ENCODE assay signal across 27 cellular contexts in genomic region chr3:13532085-13532484, GRCh38. TPM values are rescaled to one million over a fixed set of nuclear protein-coding genes. Genes with fewer than 3 reads are reported as not detected.
DNase-seq lines count a peak whose midpoint lies in the region; ATAC-seq and TF ChIP-seq lines count a peak whose summit lies in the region.
"Had no signal": no experiment of that assay in that cellular context is flagged by ENCODE, and none has a peak within 500 bp of the region (broad histone marks: within the 10 kb centered on the region; RNA-seq: fewer than 3 reads in every experiment).

No MANE protein-coding gene starts in this region.

- peak overlapping the region; percentile 45 to 63 (median 59) for H3K27ac ChIP-seq in esophagus muscularis mucosa (replicated peaks in 1 of 4)
- H3K27ac ChIP-seq in left ventricle myocardium inferior (replicated peaks), result peak overlapping the region; percentile 71
- no peak overlapping the region for H3K27ac ChIP-seq in osteoblast (ENCODE audit: low read depth, low read length)
- no peak overlapping the region for H3K27ac ChIP-seq in aorta (ENCODE audit: low read depth in 1 of 2, low read length in 2 of 2)
- H3K27ac ChIP-seq: ascending aorta, C4-2B, cardiac muscle cell, transverse colon, VCaP had no signal

- H3K4me2 ChIP-seq in osteoblast (ENCODE audit: insufficient read depth, low read length), result no peak overlapping the region

- H3K79me2 ChIP-seq in osteoblast (ENCODE audit: insufficient read depth, low read length), result no peaks in the 10 kb centered on the region

- H3K4me3 ChIP-seq in esophagus muscularis mucosa, result no peak overlapping the region
- no peak overlapping the region for H3K4me3 ChIP-seq in left ventricle myocardium inferior
- no peak overlapping the region for H3K4me3 ChIP-seq in osteoblast (ENCODE audit: insufficient read depth, low read length)
- H3K4me3 ChIP-seq in aorta (ENCODE audit: low read length in 2 of 2), result no peak overlapping the region
- H3K4me3 ChIP-seq: ascending aorta, cardiac muscle cell, GM12878, PC-9, transverse colon had no signal

- peaks cover 9 to 68% (median 47%) of the 10 kb centered on the region in 4 donors for H3K4me1 ChIP-seq in esophagus muscularis mucosa
- H3K4me1 ChIP-seq in left ventricle myocardium inferior, result peaks cover 16% of the 10 kb centered on the region
- peaks cover 14% of the 10 kb centered on the region for H3K4me1 ChIP-seq in osteoblast (ENCODE audit: insufficient read depth, low read length)
- no peaks in the 10 kb centered on the region for H3K4me1 ChIP-seq in aorta (ENCODE audit: control insufficient read depth in 1 of 2, insufficient read depth in 2 of 2, low read length in 2 of 2)

- intact Hi-C loops in esophagus muscularis mucosa (cut with DNase I), result no loop called here
- intact Hi-C loops in left ventricle myocardium inferior (cut with micrococcal nuclease), result no loop called here
- intact Hi-C loops in aorta (cut with DNase I), result no loop called here

- H3K36me3 ChIP-seq in esophagus muscularis mucosa (no peaks in the 10 kb centered on the region), left ventricle myocardium inferior (no peaks in the 10 kb centered on the region), osteoblast (ENCODE audit: insufficient read depth, low read length) (no peaks in the 10 kb centered on the region), aorta (ENCODE audit: control insufficient read depth in 1 of 2, insufficient read depth in 2 of 2, low read length in 1 of 2) (no peaks in the 10 kb centered on the region)
- H3K36me3 ChIP-seq: ascending aorta, cardiac muscle cell, transverse colon had no signal

- WGBS in esophagus muscularis mucosa, result 72% methylated on average over 7 of the region's 9 CpGs
- 93 to 98% methylated on average over 9 of the region's 9 CpGs for WGBS in aorta, 2 donors

- no peak overlapping the region for H2AFZ ChIP-seq in osteoblast (ENCODE audit: low read length)
- H2AFZ ChIP-seq: PC-9 had no signal

- no peak for TF ChIP-seq CTCF in esophagus muscularis mucosa (IDR thresholded peaks at IDR 0.05)
- no peak for TF ChIP-seq CTCF in left ventricle myocardium inferior (IDR thresholded peaks at IDR 0.05; ENCODE audit: borderline replicate concordance)
- TF ChIP-seq CTCF in osteoblast (IDR thresholded peaks at IDR 0.05; ENCODE audit: extremely low read depth, low read depth, low read length), result no peak

- DNase-seq in esophagus muscularis mucosa (ENCODE audit: extremely low spot score) (no peak), left ventricle myocardium inferior (peak; percentile 52), osteoblast (ENCODE audit: insufficient read length, low spot score, missing footprints) (peak; percentile 80), aorta (peak in 1 of 2 donors; percentile 60), NOMO-1 treated with DMSO at 0.1 percent for 48 hours (lab: John Stamatoyannopoulos, UW; ENCODE audit: unreplicated experiment) (no peak)
- DNase-seq in activated CD4-positive, CD25-positive, alpha-beta regulatory T cell treated with anti-CD3 and anti-CD28 coated beads, Interleukin-2, amount 50 U/mL, for 72 hours, result no peak
- no peak for DNase-seq in stimulated activated CD4-positive, alpha-beta T cell treated with anti-CD3 and anti-CD28 coated beads, Interleukin-4, amount 100 ng/mL, for 4 hours
- DNase-seq: activated CD4-positive, alpha-beta T cell treated with anti-CD3 and anti-CD28 coated beads for 48 hours; activated CD8-positive, alpha-beta memory T cell treated with anti-CD3 and anti-CD28 coated beads for 24 hours; activated effector memory CD4-positive, alpha-beta T cell treated with Interleukin-2 at 50 U/mL for 16 hours; Calu3; EL; head of caudate nucleus; NCI-H1092; NCI-H187; NCI-H2171; NCI-H510A treated with DMSO at 0.1 percent for 48 hours; PC-9; SHP77 treated with DMSO at 0.1 percent for 48 hours; small intestine; stimulated activated CD4-positive, alpha-beta T cell treated with anti-CD3 and anti-CD28 coated beads, Interleukin-1b, Interleukin-23, amount 100 ng/mL, for 48 hours; transverse colon had no signal

- peaks cover 0 to 53% (median 0%) of the 10 kb centered on the region in 4 donors for H3K27me3 ChIP-seq in esophagus muscularis mucosa
- H3K27me3 ChIP-seq in left ventricle myocardium inferior (ENCODE audit: low read depth), result peaks cover 42% of the 10 kb centered on the region
- H3K27me3 ChIP-seq in osteoblast (ENCODE audit: insufficient read depth, low read length), result peaks cover 2% of the 10 kb centered on the region
- no peaks in the 10 kb centered on the region for H3K27me3 ChIP-seq in aorta (ENCODE audit: control insufficient read depth in 1 of 2, insufficient read depth in 2 of 2, low read length in 1 of 2)
- H3K27me3 ChIP-seq: ascending aorta, cardiac muscle cell, transverse colon had no signal

- no peaks in the 10 kb centered on the region for H4K20me1 ChIP-seq in osteoblast (ENCODE audit: insufficient read depth, low read length)

- no peak for TF ChIP-seq POLR2A in esophagus muscularis mucosa (IDR thresholded peaks at IDR 0.05; ENCODE audit: low read depth)

- peak; percentile 40 for ATAC-seq in aorta (ENCODE audit: low FRiP score)
- ATAC-seq: GM12878 had no signal

- H3K9me3 ChIP-seq in esophagus muscularis mucosa (no peaks in the 10 kb centered on the region), left ventricle myocardium inferior (replicated peaks) (no peaks in the 10 kb centered on the region), osteoblast (ENCODE audit: low read depth, low read length) (no peaks in the 10 kb centered on the region), aorta (ENCODE audit: control insufficient read depth, low read length) (no peaks in the 10 kb centered on the region)
- H3K9me3 ChIP-seq: ascending aorta, transverse colon had no signal

- no peak for TF ChIP-seq EP300 in esophagus muscularis mucosa (IDR thresholded peaks at IDR 0.05)

RNA-seq across cellular contexts. Expression of gene FBLN2, which starts 16.8 kb away (rescaled TPM):
- 100 to 1,000 TPM; 130 to 244 (median 136) TPM for total RNA-seq in esophagus muscularis mucosa
- 56.7 TPM for total RNA-seq in left ventricle myocardium inferior
- total RNA-seq in osteoblast, result 46.0 and 54.6 TPM in 2 replicates
- 100 to 1,000 TPM; 117 to 494 TPM for total RNA-seq in aorta
- polyA plus RNA-seq in aorta, result 10 to 100 TPM; 16.7 to 19.9 TPM
- total RNA-seq: Calu3 had no signal

RNA-seq across cellular contexts. Expression of gene HDAC11, which starts 52.0 kb away (rescaled TPM):
- 10 to 100 TPM; 15.8 to 41.0 (median 32.2) TPM for total RNA-seq in esophagus muscularis mucosa
- 34.3 TPM for total RNA-seq in left ventricle myocardium inferior
- total RNA-seq in osteoblast, result 10.9 and 11.2 TPM in 2 replicates
- 10 to 100 TPM; 16.8 to 19.9 TPM for total RNA-seq in aorta
- 10 to 100 TPM; 18.9 to 22.2 TPM for polyA plus RNA-seq in aorta

Comparison
In these comparisons a context has a peak if more than half of its experiments do, and no peak if none do; other contexts are left out.
1. DNase-seq: peak in left ventricle myocardium inferior (single experiment) and osteoblast (single experiment); none in esophagus muscularis mucosa (single experiment), NOMO-1 treated with DMSO at 0.1 percent for 48 hours (single experiment), activated CD4-positive, CD25-positive, alpha-beta regulatory T cell treated with anti-CD3 and anti-CD28 coated beads, Interleukin-2, amount 50 U/mL, for 72 hours (single experiment) and stimulated activated CD4-positive, alpha-beta T cell treated with anti-CD3 and anti-CD28 coated beads, Interleukin-4, amount 100 ng/mL, for 4 hours (0 of 2).
2. H3K27ac ChIP-seq: peak in esophagus muscularis mucosa (4 of 4) and left ventricle myocardium inferior (single experiment); none in osteoblast (single experiment) and aorta (0 of 2).